Comparison of ENCODE assay signal across 1 cellular context in the genomic region with DNA sequence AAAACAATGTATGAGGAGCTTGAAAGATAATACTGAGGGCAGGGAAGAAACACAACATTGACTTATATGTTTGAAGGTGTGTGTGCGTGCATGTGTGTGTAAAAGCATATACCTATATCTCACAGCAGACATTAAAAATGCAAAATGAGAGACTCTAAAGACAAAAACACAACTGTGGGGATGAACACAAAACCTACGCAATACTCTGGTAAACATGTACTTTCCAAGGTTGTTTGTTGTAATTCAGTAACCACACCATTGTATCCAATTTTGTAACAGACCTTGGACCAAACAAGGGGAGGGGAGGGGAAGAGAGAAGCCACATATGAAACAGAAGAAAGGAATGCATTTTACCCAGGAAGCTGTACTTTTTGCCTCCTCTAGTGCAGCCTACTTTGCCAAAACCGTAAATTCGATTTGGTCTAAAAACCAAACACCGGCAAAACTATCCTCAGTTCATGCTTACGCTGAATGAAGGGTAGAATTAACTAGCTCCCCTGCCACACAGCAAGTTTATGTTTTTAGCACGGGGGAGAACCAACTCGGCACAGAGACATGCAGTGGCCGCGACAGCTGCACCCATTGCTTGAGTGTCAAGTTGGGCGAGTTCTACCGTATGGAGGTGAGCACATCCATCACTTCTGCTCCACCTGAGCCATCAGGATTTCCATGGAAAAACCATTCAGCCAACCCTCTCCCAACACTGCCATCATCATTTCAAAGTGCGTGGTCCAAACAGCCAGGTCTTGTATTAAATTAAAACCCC.
TF ChIP-seq lines count a peak whose summit lies in the region.

No MANE protein-coding gene starts in this region.

TF ChIP-seq in HepG2, 621 proteins besides CTCF, POLR2A, EP300 and RAD21 (continued from another document):
- TF ChIP-seq, protein P1, sequence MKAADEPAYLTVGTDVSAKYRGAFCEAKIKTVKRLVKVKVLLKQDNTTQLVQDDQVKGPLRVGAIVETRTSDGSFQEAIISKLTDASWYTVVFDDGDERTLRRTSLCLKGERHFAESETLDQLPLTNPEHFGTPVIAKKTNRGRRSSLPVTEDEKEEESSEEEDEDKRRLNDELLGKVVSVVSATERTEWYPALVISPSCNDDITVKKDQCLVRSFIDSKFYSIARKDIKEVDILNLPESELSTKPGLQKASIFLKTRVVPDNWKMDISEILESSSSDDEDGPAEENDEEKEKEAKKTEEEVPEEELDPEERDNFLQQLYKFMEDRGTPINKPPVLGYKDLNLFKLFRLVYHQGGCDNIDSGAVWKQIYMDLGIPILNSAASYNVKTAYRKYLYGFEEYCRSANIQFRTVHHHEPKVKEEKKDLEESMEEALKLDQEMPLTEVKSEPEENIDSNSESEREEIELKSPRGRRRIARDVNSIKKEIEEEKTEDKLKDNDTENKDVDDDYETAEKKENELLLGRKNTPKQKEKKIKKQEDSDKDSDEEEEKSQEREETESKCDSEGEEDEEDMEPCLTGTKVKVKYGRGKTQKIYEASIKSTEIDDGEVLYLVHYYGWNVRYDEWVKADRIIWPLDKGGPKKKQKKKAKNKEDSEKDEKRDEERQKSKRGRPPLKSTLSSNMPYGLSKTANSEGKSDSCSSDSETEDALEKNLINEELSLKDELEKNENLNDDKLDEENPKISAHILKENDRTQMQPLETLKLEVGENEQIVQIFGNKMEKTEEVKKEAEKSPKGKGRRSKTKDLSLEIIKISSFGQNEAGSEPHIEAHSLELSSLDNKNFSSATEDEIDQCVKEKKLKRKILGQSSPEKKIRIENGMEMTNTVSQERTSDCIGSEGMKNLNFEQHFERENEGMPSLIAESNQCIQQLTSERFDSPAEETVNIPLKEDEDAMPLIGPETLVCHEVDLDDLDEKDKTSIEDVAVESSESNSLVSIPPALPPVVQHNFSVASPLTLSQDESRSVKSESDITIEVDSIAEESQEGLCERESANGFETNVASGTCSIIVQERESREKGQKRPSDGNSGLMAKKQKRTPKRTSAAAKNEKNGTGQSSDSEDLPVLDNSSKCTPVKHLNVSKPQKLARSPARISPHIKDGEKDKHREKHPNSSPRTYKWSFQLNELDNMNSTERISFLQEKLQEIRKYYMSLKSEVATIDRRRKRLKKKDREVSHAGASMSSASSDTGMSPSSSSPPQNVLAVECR (CRISPR knock-in tag; IDR thresholded peaks at IDR 0.05; ENCODE audit: borderline replicate concordance), result no peak; the same call in 1 of the 2 replicates
- peak; percentile 80 for TF ChIP-seq NFIC (IDR thresholded peaks at IDR 0.05; ENCODE audit: low read length)
- TF ChIP-seq ZNF644 (CRISPR knock-in tag; IDR thresholded peaks at IDR 0.05; ENCODE audit: low read depth), result peak; percentile 51
- TF ChIP-seq, protein P2, sequence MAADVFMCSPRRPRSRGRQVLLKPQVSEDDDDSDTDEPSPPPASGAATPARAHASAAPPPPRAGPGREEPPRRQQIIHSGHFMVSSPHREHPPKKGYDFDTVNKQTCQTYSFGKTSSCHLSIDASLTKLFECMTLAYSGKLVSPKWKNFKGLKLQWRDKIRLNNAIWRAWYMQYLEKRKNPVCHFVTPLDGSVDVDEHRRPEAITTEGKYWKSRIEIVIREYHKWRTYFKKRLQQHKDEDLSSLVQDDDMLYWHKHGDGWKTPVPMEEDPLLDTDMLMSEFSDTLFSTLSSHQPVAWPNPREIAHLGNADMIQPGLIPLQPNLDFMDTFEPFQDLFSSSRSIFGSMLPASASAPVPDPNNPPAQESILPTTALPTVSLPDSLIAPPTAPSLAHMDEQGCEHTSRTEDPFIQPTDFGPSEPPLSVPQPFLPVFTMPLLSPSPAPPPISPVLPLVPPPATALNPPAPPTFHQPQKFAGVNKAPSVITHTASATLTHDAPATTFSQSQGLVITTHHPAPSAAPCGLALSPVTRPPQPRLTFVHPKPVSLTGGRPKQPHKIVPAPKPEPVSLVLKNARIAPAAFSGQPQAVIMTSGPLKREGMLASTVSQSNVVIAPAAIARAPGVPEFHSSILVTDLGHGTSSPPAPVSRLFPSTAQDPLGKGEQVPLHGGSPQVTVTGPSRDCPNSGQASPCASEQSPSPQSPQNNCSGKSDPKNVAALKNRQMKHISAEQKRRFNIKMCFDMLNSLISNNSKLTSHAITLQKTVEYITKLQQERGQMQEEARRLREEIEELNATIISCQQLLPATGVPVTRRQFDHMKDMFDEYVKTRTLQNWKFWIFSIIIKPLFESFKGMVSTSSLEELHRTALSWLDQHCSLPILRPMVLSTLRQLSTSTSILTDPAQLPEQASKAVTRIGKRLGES (CRISPR knock-in tag; IDR thresholded peaks at IDR 0.05; ENCODE audit: borderline replicate concordance), result no peak
- TF ChIP-seq, protein P3, sequence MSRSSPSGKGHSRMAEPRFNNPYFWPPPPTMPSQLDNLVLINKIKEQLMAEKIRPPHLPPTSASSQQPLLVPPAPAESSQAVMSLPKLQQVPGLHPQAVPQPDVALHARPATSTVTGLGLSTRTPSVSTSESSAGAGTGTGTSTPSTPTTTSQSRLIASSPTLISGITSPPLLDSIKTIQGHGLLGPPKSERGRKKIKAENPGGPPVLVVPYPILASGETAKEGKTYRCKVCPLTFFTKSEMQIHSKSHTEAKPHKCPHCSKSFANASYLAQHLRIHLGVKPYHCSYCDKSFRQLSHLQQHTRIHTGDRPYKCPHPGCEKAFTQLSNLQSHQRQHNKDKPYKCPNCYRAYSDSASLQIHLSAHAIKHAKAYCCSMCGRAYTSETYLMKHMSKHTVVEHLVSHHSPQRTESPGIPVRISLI (CRISPR knock-in tag; IDR thresholded peaks at IDR 0.05; ENCODE audit: borderline replicate concordance), result peak; percentile 71; the same call in 1 of the 2 replicates
- no peak for TF ChIP-seq KDM1A (CRISPR knock-in tag; IDR thresholded peaks at IDR 0.05)
- TF ChIP-seq AKAP8 (CRISPR knock-in tag; IDR thresholded peaks at IDR 0.05), result no peak
TF ChIP-seq in HepG2: peak in this region for 201.
